In the genomic region with DNA sequence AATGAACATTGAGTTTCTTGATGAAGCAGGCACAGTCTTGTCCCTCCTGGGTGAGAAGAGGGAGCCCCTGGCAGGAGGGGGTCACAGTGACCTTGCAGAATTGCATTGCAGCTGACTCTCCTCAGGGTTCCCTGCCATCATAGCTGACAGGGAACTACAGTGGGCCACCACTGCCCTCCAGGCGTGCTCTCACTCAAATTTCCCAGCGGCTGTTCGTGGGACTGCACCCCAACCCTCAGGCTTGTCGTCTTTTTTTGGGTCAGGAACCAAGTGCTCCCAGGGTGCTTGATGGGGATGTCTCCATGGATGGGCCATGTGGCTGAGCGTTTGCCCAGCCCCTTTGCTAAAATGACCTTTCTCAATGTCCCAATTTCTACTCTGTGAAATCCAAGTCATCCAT, we compare ENCODE assay signal across 11 cellular contexts.
DNase-seq lines count a peak whose midpoint lies in the region; ATAC-seq and TF ChIP-seq lines count a peak whose summit lies in the region.
"Had no signal": no experiment of that assay in that cellular context is flagged by ENCODE, and none has a peak within 500 bp of the region (broad histone marks: within the 10 kb centered on the region; RNA-seq: fewer than 3 reads in every experiment).

No MANE protein-coding gene starts in this region.

- ATAC-seq in right lobe of liver (no peak), T-helper 17 cell (no peak), GM21526 (IDR thresholded peaks at IDR 0.05; ENCODE audit: low FRiP score, unreplicated experiment) (no peak)

- no peaks in the 10 kb centered on the region for H3K4me1 Mint-ChIP-seq in T-helper 17 cell

- no peaks in the 10 kb centered on the region for H3K36me3 Mint-ChIP-seq in T-helper 17 cell (ENCODE audit: low read depth)

- no peak overlapping the region for H3K27ac Mint-ChIP-seq in T-helper 17 cell

- H3K27me3 ChIP-seq in right lobe of liver (no peaks in the 10 kb centered on the region), esophagus muscularis mucosa (peaks cover 0 to 45% (median 0%) of the 10 kb centered on the region in 4 donors)

- TF ChIP-seq EP300 in esophagus muscularis mucosa (IDR thresholded peaks at IDR 0.05): no peak

- no peak overlapping the region for H3K27ac ChIP-seq in right lobe of liver
- H3K27ac ChIP-seq in esophagus muscularis mucosa (replicated peaks in 1 of 4): no peak overlapping the region

- H3K4me3 Mint-ChIP-seq in T-helper 17 cell: no peak overlapping the region

- H3K36me3 ChIP-seq in right lobe of liver: no peaks in the 10 kb centered on the region
- H3K36me3 ChIP-seq in esophagus muscularis mucosa: no peaks in the 10 kb centered on the region

- no peaks in the 10 kb centered on the region for H3K4me1 ChIP-seq in right lobe of liver
- no peaks in the 10 kb centered on the region for H3K4me1 ChIP-seq in esophagus muscularis mucosa

- DNase-seq in AG20443 (ENCODE audit: low spot score): peak; percentile 31
- peak; percentile 30 for DNase-seq in GM20000 (ENCODE audit: low spot score)
- DNase-seq in astrocyte of the cerebellum (ENCODE audit: low read depth): no peak
- DNase-seq in right lobe of liver: no peak
- DNase-seq in T-helper 17 cell: no peak
- no peak for DNase-seq in esophagus muscularis mucosa (ENCODE audit: extremely low spot score)
- DNase-seq in CD1c-positive myeloid dendritic cell (ENCODE audit: extremely low spot score): no peak
- DNase-seq: activated CD4-positive, alpha-beta T cell treated with anti-CD3 and anti-CD28 coated beads for 4 hours; erythroblast had no signal

- 40% methylated on average over 2 of the region's 5 CpGs for WGBS in right lobe of liver (ENCODE audit: insufficient coverage, low coverage, low lambda C conversion rate, missing lambda C conversion rate)
- WGBS in esophagus muscularis mucosa: 44% methylated on average over 5 of the region's 5 CpGs

- in situ Hi-C loops in astrocyte of the cerebellum (cut with HindIII; ENCODE audit: low sequenced_read_pairs): no loop called here

- intact Hi-C loops in right lobe of liver (cut with DNase I) (no loop called here), esophagus muscularis mucosa (cut with DNase I) (no loop called here)

- TF ChIP-seq POLR2A in right lobe of liver (IDR thresholded peaks at IDR 0.05) (no peak), esophagus muscularis mucosa (IDR thresholded peaks at IDR 0.05; ENCODE audit: low read depth) (no peak)

- H3K9me3 ChIP-seq in right lobe of liver: peaks cover 0 to 5% (median 0%) of the 10 kb centered on the region in 4 donors
- no peaks in the 10 kb centered on the region for H3K9me3 ChIP-seq in T-helper 17 cell (ENCODE audit: control insufficient read depth, low read length, poor library complexity, severe bottlenecking)
- peaks cover 0 to 7% (median 6%) of the 10 kb centered on the region in 4 donors for H3K9me3 ChIP-seq in esophagus muscularis mucosa

- H3K4me3 ChIP-seq in astrocyte of the cerebellum (ENCODE audit: low read depth, low read length): no peak overlapping the region
- no peak overlapping the region for H3K4me3 ChIP-seq in right lobe of liver
- no peak overlapping the region for H3K4me3 ChIP-seq in esophagus muscularis mucosa
- H3K4me3 ChIP-seq: lung had no signal

- TF ChIP-seq CTCF in GM20000 (IDR thresholded peaks at IDR 0.05; ENCODE audit: extremely low read depth, missing control alignments): peak; percentile 31
- peak; percentile 45 for TF ChIP-seq CTCF in astrocyte of the cerebellum (IDR thresholded peaks at IDR 0.05; ENCODE audit: low read depth, low read length, missing control alignments)
- TF ChIP-seq CTCF in right lobe of liver (IDR thresholded peaks at IDR 0.05): peak in 3 of 4 donors; percentile 6 to 11 (median 7)
- peak in 1 of 3 experiments; percentile 33 for TF ChIP-seq CTCF in esophagus muscularis mucosa (IDR thresholded peaks at IDR 0.05)

- peaks cover 17% of the 10 kb centered on the region for H3K27me3 Mint-ChIP-seq in T-helper 17 cell

Comparison
In these comparisons a context has a peak if more than half of its experiments do, and no peak if none do; other contexts are left out.
1. DNase-seq: peak in AG20443 (single experiment) and GM20000 (single experiment); none in astrocyte of the cerebellum (single experiment), right lobe of liver (0 of 3), T-helper 17 cell (0 of 3), esophagus muscularis mucosa (single experiment) and CD1c-positive myeloid dendritic cell (single experiment).